13 cellular contexts compared by ENCODE assay signal in genomic region chr13:27132538-27132937, GRCh38. TPM values are rescaled to one million over a fixed set of nuclear protein-coding genes. Genes with fewer than 3 reads are reported as not detected.
DNase-seq lines count a peak whose midpoint lies in the region; ATAC-seq and TF ChIP-seq lines count a peak whose summit lies in the region.
"Had no signal": no experiment of that assay in that cellular context is flagged by ENCODE, and none has a peak within 500 bp of the region (broad histone marks: within the 10 kb centered on the region; RNA-seq: fewer than 3 reads in every experiment).

No MANE protein-coding gene starts in this region.

- H3K27me3 Mint-ChIP-seq in central memory CD8-positive, alpha-beta T cell, result no peaks in the 10 kb centered on the region
- H3K27me3 Mint-ChIP-seq: naive thymus-derived CD4-positive, alpha-beta T cell had no signal

- intact Hi-C loops in sigmoid colon (cut with DNase I), result no loop called here

- peaks cover 5% of the 10 kb centered on the region for H3K36me3 Mint-ChIP-seq in central memory CD8-positive, alpha-beta T cell (ENCODE audit: insufficient read depth)

- H3K27ac ChIP-seq in sigmoid colon, result peak overlapping the region in 1 of 4 donors; percentile 19

- H3K27me3 ChIP-seq in sigmoid colon, result no peaks in the 10 kb centered on the region

- no peaks in the 10 kb centered on the region for H3K9me3 Mint-ChIP-seq in central memory CD8-positive, alpha-beta T cell

- peak overlapping the region; percentile 89 for H3K27ac Mint-ChIP-seq in central memory CD8-positive, alpha-beta T cell (ENCODE audit: low read depth)

- DNase-seq in central memory CD8-positive, alpha-beta T cell (ENCODE audit: low spot score in 2 of 2), result no peak
- DNase-seq in sigmoid colon, result no peak
- no peak for DNase-seq in GM10248 (ENCODE audit: extremely low spot score)
- no peak for DNase-seq in HCEC 1CT
- no peak for DNase-seq in GM20000 (ENCODE audit: low spot score)
- DNase-seq: aorta; naive thymus-derived CD4-positive, alpha-beta T cell; NCI-H1417 treated with DMSO at 0.1 percent for 48 hours; stimulated activated CD4-positive, alpha-beta T cell treated with anti-CD3 and anti-CD28 coated beads, Interleukin-12 subunit alpha, Interleukin-12 subunit beta, amount 100 ng/mL, for 4 hours; stimulated activated naive CD4-positive, alpha-beta T cell treated with Interleukin-2 at 50 U/mL for 16 hours had no signal

- H3K4me3 ChIP-seq in sigmoid colon, result no peak overlapping the region

- H3K4me1 Mint-ChIP-seq in central memory CD8-positive, alpha-beta T cell, result peaks cover 52% of the 10 kb centered on the region

- CTCF ChIA-PET in GM10248 (lab: Yijun Ruan, JAX), result interaction anchor here (0.9 to 5.0 kb wide), 7 partner anchors 12 to 147 kb away, joined by 3 to 24 read pairs (median 6); no protein-coding TSS in a partner anchor

- peaks cover 0 to 4% (median 0%) of the 10 kb centered on the region in 4 donors for H3K9me3 ChIP-seq in sigmoid colon

- POLR2A ChIA-PET in GM10248 (lab: Yijun Ruan, JAX), result interaction anchor here (0.9 kb wide), 2 partner anchors 15 to 20 kb away, joined by 3 read pairs; no protein-coding TSS in a partner anchor

- 78 to 87% methylated on average over 5 of the region's 5 CpGs for WGBS in sigmoid colon, 2 donors

- no peaks in the 10 kb centered on the region for H3K36me3 ChIP-seq in sigmoid colon

- H3K4me3 Mint-ChIP-seq in central memory CD8-positive, alpha-beta T cell, result peak overlapping the region; percentile 50

- ATAC-seq in GM18498 (IDR thresholded peaks at IDR 0.05; ENCODE audit: unreplicated experiment) (peak; percentile 35), GM21360 (IDR thresholded peaks at IDR 0.05; ENCODE audit: unreplicated experiment) (peak; percentile 31), HG03354 (IDR thresholded peaks at IDR 0.05; ENCODE audit: poor library complexity, severe bottlenecking, unreplicated experiment) (peak; percentile 20)
- ATAC-seq in central memory CD8-positive, alpha-beta T cell (replicated peaks; ENCODE audit: extremely low read depth, poor library complexity, severe bottlenecking), result no peak
- ATAC-seq: naive thymus-derived CD4-positive, alpha-beta T cell had no signal

- no peak for TF ChIP-seq POLR2A in sigmoid colon (IDR thresholded peaks at IDR 0.05)

- peaks cover 0 to 99% (median 87%) of the 10 kb centered on the region in 4 donors for H3K4me1 ChIP-seq in sigmoid colon

- TF ChIP-seq CTCF in sigmoid colon (IDR thresholded peaks at IDR 0.05) (no peak), GM10248 (IDR thresholded peaks at IDR 0.05; ENCODE audit: control extremely low read depth, extremely low read depth, low read depth, missing control alignments) (no peak), GM20000 (IDR thresholded peaks at IDR 0.05; ENCODE audit: extremely low read depth, missing control alignments) (no peak)

- TF ChIP-seq EP300 in sigmoid colon (IDR thresholded peaks at IDR 0.05), result no peak

RNA-seq across cellular contexts. Expression of gene USP12, which starts 39.1 kb away (rescaled TPM):
- total RNA-seq in sigmoid colon, result 10 to 100 TPM; 69.5 to 91.3 (median 80.9) TPM
- 10 to 100 TPM; 20.3 to 36.1 (median 29.4) TPM for polyA plus RNA-seq in sigmoid colon
